30 cellular contexts compared by ENCODE assay signal in genomic region chr2:121289271-121289670, GRCh38. TPM values are rescaled to one million over a fixed set of nuclear protein-coding genes. Genes with fewer than 3 reads are reported as not detected.
"Had no signal": no experiment of that assay in that cellular context is flagged by ENCODE, and none has a peak within 500 bp of the region (broad histone marks: within the 10 kb centered on the region; RNA-seq: fewer than 3 reads in every experiment).

No MANE protein-coding gene starts in this region.

- H3K9me3 Mint-ChIP-seq: activated B cell treated with CpG ODN at 0.5 μM for 24 hours; activated CD8-positive, alpha-beta T cell treated with anti-CD3 and anti-CD28 coated beads for 36 hours; activated naive CD4-positive, alpha-beta T cell treated with anti-CD3 and anti-CD28 coated beads, Interleukin-2, amount 10 ng/mL, durations not matched to agents 7 days and 5 days; activated naive CD4-positive, alpha-beta T cell treated with anti-CD3 and anti-CD28 coated beads, Interleukin-2, amount 50 U/mL, for 72 hours; activated naive CD8-positive, alpha-beta T cell treated with anti-CD3 and anti-CD28 coated beads, Interleukin-2, amount 10 ng/mL, durations not matched to agents 7 days and 5 days; activated T-cell treated with anti-CD3 and anti-CD28 coated beads, Interleukin-2, amount 50 U/mL, for 4 hours; activated T-helper 17 cell treated with anti-CD3 and anti-CD28 coated beads, Interleukin-2, amount 50 U/mL, for 72 hours; T-helper 2 cell treated with Interferon-gamma antibody and Interleukin-4, amounts not matched to agents 5 μg/mL and 100 μg/mL, for 36 hours had no signal

- H3K4me3 Mint-ChIP-seq: activated B cell treated with CpG ODN at 0.5 μM for 24 hours; activated CD8-positive, alpha-beta T cell treated with anti-CD3 and anti-CD28 coated beads for 36 hours; activated naive CD4-positive, alpha-beta T cell treated with anti-CD3 and anti-CD28 coated beads, Interleukin-2, amount 10 ng/mL, durations not matched to agents 7 days and 5 days; activated naive CD8-positive, alpha-beta T cell treated with anti-CD3 and anti-CD28 coated beads, Interleukin-2, amount 10 ng/mL, durations not matched to agents 7 days and 5 days; activated T-cell treated with anti-CD3 and anti-CD28 coated beads, Interleukin-2, amount 50 U/mL, for 4 hours; activated T-helper 17 cell treated with anti-CD3 and anti-CD28 coated beads, Interleukin-2, amount 50 U/mL, for 72 hours; T-helper 17 cell; T-helper 2 cell treated with Interferon-gamma antibody and Interleukin-4, amounts not matched to agents 5 μg/mL and 100 μg/mL, for 36 hours had no signal

- H3K36me3 Mint-ChIP-seq: activated naive CD4-positive, alpha-beta T cell treated with anti-CD3 and anti-CD28 coated beads, Interleukin-2, amount 10 ng/mL, durations not matched to agents 7 days and 5 days; activated naive CD8-positive, alpha-beta T cell treated with anti-CD3 and anti-CD28 coated beads, Interleukin-2, amount 10 ng/mL, durations not matched to agents 7 days and 5 days had no signal

- H3K9me3 ChIP-seq: esophagus squamous epithelium, gastroesophageal sphincter had no signal

- H3K27ac Mint-ChIP-seq: activated B cell treated with CpG ODN at 0.5 μM for 24 hours; activated CD8-positive, alpha-beta T cell treated with anti-CD3 and anti-CD28 coated beads for 36 hours; activated naive CD4-positive, alpha-beta T cell treated with anti-CD3 and anti-CD28 coated beads, Interleukin-2, amount 10 ng/mL, durations not matched to agents 7 days and 5 days; activated naive CD4-positive, alpha-beta T cell treated with anti-CD3 and anti-CD28 coated beads, Interleukin-2, amount 50 U/mL, for 72 hours; activated naive CD8-positive, alpha-beta T cell treated with anti-CD3 and anti-CD28 coated beads, Interleukin-2, amount 10 ng/mL, durations not matched to agents 7 days and 5 days; activated T-helper 17 cell treated with anti-CD3 and anti-CD28 coated beads, Interleukin-2, amount 50 U/mL, for 72 hours; T-helper 17 cell; T-helper 2 cell treated with Interferon-gamma antibody and Interleukin-4, amounts not matched to agents 5 μg/mL and 100 μg/mL, for 36 hours had no signal

- H3K36me3 ChIP-seq: brain microvascular endothelial cell, esophagus squamous epithelium, gastroesophageal sphincter, WERI-Rb-1 had no signal

- DNase-seq: activated B cell treated with CpG ODN at 0.5 μM for 24 hours; activated CD4-positive, alpha-beta T cell treated with anti-CD3 and anti-CD28 coated beads for 48 hours; activated CD4-positive, alpha-beta T cell treated with anti-CD3 and anti-CD28 coated beads, Interleukin-2, amount 50 U/mL, for 1 hour; activated CD4-positive, alpha-beta T cell treated with anti-CD3 and anti-CD28 coated beads, Interleukin-2, amount 50 U/mL, for 48 hours; activated CD8-positive, alpha-beta T cell treated with anti-CD3 and anti-CD28 coated beads for 36 hours; activated effector memory CD4-positive, alpha-beta T cell treated with Interleukin-2 at 50 U/mL for 16 hours; activated naive CD4-positive, alpha-beta T cell treated with anti-CD3 and anti-CD28 coated beads, Interleukin-2, amount 10 ng/mL, durations not matched to agents 7 days and 5 days; activated naive CD8-positive, alpha-beta T cell treated with anti-CD3 and anti-CD28 coated beads, Interleukin-2, amount 10 ng/mL, durations not matched to agents 7 days and 5 days; activated T-cell treated with anti-CD3 and anti-CD28 coated beads, Interleukin-2, amount 50 U/mL, for 4 hours; brain microvascular endothelial cell; caudate nucleus; cortex of kidney; dermis blood vessel endothelial cell; effector CD8-positive, alpha-beta T cell; esophagus squamous epithelium; foreskin melanocyte; T-helper 1 cell; T-helper 17 cell; T1000; WERI-Rb-1 had no signal

- H3K4me1 Mint-ChIP-seq: activated naive CD8-positive, alpha-beta T cell treated with anti-CD3 and anti-CD28 coated beads, Interleukin-2, amount 10 ng/mL, durations not matched to agents 7 days and 5 days; activated T-helper 17 cell treated with anti-CD3 and anti-CD28 coated beads, Interleukin-2, amount 50 U/mL, for 72 hours had no signal

- H3K4me3 ChIP-seq: esophagus squamous epithelium, gastroesophageal sphincter had no signal

- H3K27ac ChIP-seq: brain microvascular endothelial cell, epithelial cell of prostate, esophagus squamous epithelium, gastroesophageal sphincter, WERI-Rb-1 had no signal

- ATAC-seq: activated CD4-positive, CD25-positive, alpha-beta regulatory T cell treated with anti-CD3 and anti-CD28 coated beads, Interleukin-2, amount 50 U/mL, for 24 hours; activated CD8-positive, alpha-beta T cell treated with anti-CD3 and anti-CD28 coated beads for 36 hours; activated naive CD4-positive, alpha-beta T cell treated with anti-CD3 and anti-CD28 coated beads, Interleukin-2, amount 50 U/mL, for 72 hours; activated T-cell treated with anti-CD3 and anti-CD28 coated beads, Interleukin-2, amount 50 U/mL, for 4 hours; activated T-helper 17 cell treated with anti-CD3 and anti-CD28 coated beads, Interleukin-2, amount 50 U/mL, for 72 hours; gastroesophageal sphincter; T-helper 17 cell had no signal

RNA-seq across cellular contexts. Expression of gene TFCP2L1, which starts 4.3 kb away (rescaled TPM):
- total RNA-seq: endothelial cell of umbilical vein, fibroblast of lung, fibroblast of villous mesenchyme, glomerular endothelial cell had no signal
